Comparison of ENCODE assay signal across 10 cellular contexts in genomic region chr10:121910673-121911420, GRCh38. TPM values are rescaled to one million over a fixed set of nuclear protein-coding genes. Genes with fewer than 3 reads are reported as not detected.
DNase-seq lines count a peak whose midpoint lies in the region; ATAC-seq, FAIRE-seq and TF ChIP-seq lines count a peak whose summit lies in the region.
"Had no signal": no experiment of that assay in that cellular context is flagged by ENCODE, and none has a peak within 500 bp of the region (broad histone marks: within the 10 kb centered on the region; RNA-seq: fewer than 3 reads in every experiment).

No MANE protein-coding gene starts in this region.

- H3K27me3 ChIP-seq in GM23338 (ENCODE audit: insufficient read depth) (no peaks in the 10 kb centered on the region), adipocyte (replicated peaks; ENCODE audit: control insufficient read depth, insufficient read depth, low read length) (no peaks in the 10 kb centered on the region)
- H3K27me3 ChIP-seq: neural progenitor cell had no signal

- peaks cover 66% of the 10 kb centered on the region for H3K36me3 Mint-ChIP-seq in GM23338 (ENCODE audit: low read depth)
- peaks cover 4 to 18% (median 8%) of the 10 kb centered on the region in 3 donors for H3K36me3 Mint-ChIP-seq in immature natural killer cell

- peak overlapping the region; percentile 87 for H3K27ac Mint-ChIP-seq in GM23338
- H3K27ac Mint-ChIP-seq in immature natural killer cell: peak overlapping the region in 2 of 6 donors; percentile 63 to 69
- H3K27ac Mint-ChIP-seq: neural progenitor cell had no signal

- H3K4me3 Mint-ChIP-seq in GM23338 (no peak overlapping the region), immature natural killer cell (no peak overlapping the region)
- H3K4me3 Mint-ChIP-seq: neural progenitor cell had no signal

- no peak overlapping the region for H3K9ac ChIP-seq in adipocyte (ENCODE audit: low read length)
- H3K9ac ChIP-seq: neural progenitor cell had no signal

- FAIRE-seq in GM12892 (lab: Jason Lieb, UNC): no peak
- FAIRE-seq: endometrium had no signal

- no peak for TF ChIP-seq CTCF in GM23338 (conservative IDR thresholded peaks at IDR 0.05; ENCODE audit: low read depth in 2 of 2)

- H3K27ac ChIP-seq in GM23338 (ENCODE audit: low read depth): peak overlapping the region; percentile 29; the same call in 1 of the 2 replicates
- H3K27ac ChIP-seq: neural progenitor cell had no signal

- H2AFZ ChIP-seq in GM23338: no peak overlapping the region
- H2AFZ ChIP-seq: neural progenitor cell had no signal

- H3K4me1 Mint-ChIP-seq in GM23338 (no peaks in the 10 kb centered on the region), immature natural killer cell (peaks cover 0 to 10% of the 10 kb centered on the region in 2 donors)
- H3K4me1 Mint-ChIP-seq: neural progenitor cell had no signal

- no peaks in the 10 kb centered on the region for H3K4me1 ChIP-seq in GM23338 (ENCODE audit: insufficient read depth)
- peaks cover 6% of the 10 kb centered on the region for H3K4me1 ChIP-seq in adipocyte (ENCODE audit: control insufficient read depth, insufficient read depth, low read length)
- H3K4me1 ChIP-seq: neural progenitor cell had no signal

- H3K4me3 ChIP-seq in GM23338 (no peak overlapping the region), adipocyte (ENCODE audit: low read length) (no peak overlapping the region)
- H3K4me3 ChIP-seq: neural progenitor cell had no signal

- peaks cover 31% of the 10 kb centered on the region for H3K79me2 ChIP-seq in GM23338 (replicated peaks; ENCODE audit: insufficient read depth)

- no peaks in the 10 kb centered on the region for H3F3A ChIP-seq in GM23338 (replicated peaks; ENCODE audit: low read depth)

- H3K9me3 Mint-ChIP-seq in GM23338: no peaks in the 10 kb centered on the region
- no peaks in the 10 kb centered on the region for H3K9me3 Mint-ChIP-seq in immature natural killer cell
- H3K9me3 Mint-ChIP-seq: neural progenitor cell had no signal

- DNase-seq in GM04504 (ENCODE audit: low read depth) (peak; percentile 25), GM23338 (ENCODE audit: low spot score) (no peak), adipocyte (ENCODE audit: low read depth) (peak; percentile 66), myocyte (ENCODE audit: low read depth) (peak; percentile 13), immature natural killer cell (no peak), HPDE6-E6E7 (ENCODE audit: extremely low spot score) (no peak), GM12892 (ENCODE audit: insufficient read length) (no peak)
- DNase-seq: NCI-H2081 had no signal

- ATAC-seq in GM23338: no peak

- H3K36me3 ChIP-seq in GM23338 (ENCODE audit: insufficient read depth): peaks cover 9% of the 10 kb centered on the region
- H3K36me3 ChIP-seq in adipocyte (ENCODE audit: control insufficient read depth, insufficient read depth, low read length, severe bottlenecking): peaks cover 24% of the 10 kb centered on the region

- TF ChIP-seq POLR2A in GM12892 (IDR thresholded peaks at IDR 0.05; ENCODE audit: low read depth, low read length): no peak

- H3K9me2 ChIP-seq in GM23338 (ENCODE audit: insufficient read depth): no peaks in the 10 kb centered on the region

- H3K9me3 ChIP-seq in adipocyte (ENCODE audit: control insufficient read depth, low read length): no peaks in the 10 kb centered on the region

- H3K4me2 ChIP-seq in GM23338: no peak overlapping the region
- H3K4me2 ChIP-seq: neural progenitor cell had no signal

- H3K27me3 Mint-ChIP-seq in GM23338 (ENCODE audit: insufficient read depth, low read depth, poor library complexity): peaks cover 3% of the 10 kb centered on the region
- H3K27me3 Mint-ChIP-seq in immature natural killer cell (ENCODE audit: low read depth in 3 of 3): no peaks in the 10 kb centered on the region

- H4K20me1 ChIP-seq in GM23338 (replicated peaks; ENCODE audit: insufficient read depth): no peaks in the 10 kb centered on the region; the same call in 1 of the 2 replicates

TF ChIP-seq in GM23338, 12 proteins besides CTCF, POLR2A, EP300 and RAD21:
- TF ChIP-seq ZNF462 (CRISPR knock-in tag; IDR thresholded peaks at IDR 0.05) (no peak), POLR2AphosphoS5 (IDR thresholded peaks at IDR 0.05; ENCODE audit: low read depth) (no peak)

RNA-seq across cellular contexts. Expression of gene ATE1, which starts 17.0 kb away (rescaled TPM):
- 24.5 and 26.1 TPM in 2 replicates for total RNA-seq in GM23338 (2014; rRNA removed; shearing (Covaris generic))
- polyA plus RNA-seq in GM23338 (2016; fragmentation: Nextera tagmentation; extraction: Ambion mirVana) (17.4 and 20.4 TPM in 2 replicates), immature natural killer cell (10 to 100 TPM; 16.9 to 34.5 (median 32.9) TPM)
- 31.5 and 35.6 TPM in 2 replicates for total RNA-seq in myocyte
- polyA plus RNA-seq in myocyte (2012): 9.8 TPM
- polyA plus RNA-seq in GM12892 (2012; ENCODE audit: missing spikeins): 13.3 TPM

Comparison
In these comparisons a context has a peak if more than half of its experiments do, and no peak if none do; other contexts are left out.
1. DNase-seq: peak in GM04504 (single experiment), adipocyte (single experiment) and myocyte (single experiment); none in GM23338 (single experiment), immature natural killer cell (0 of 3), HPDE6-E6E7 (single experiment) and GM12892 (single experiment).